Comparison of ENCODE assay signal across 16 cellular contexts in the genomic region with DNA sequence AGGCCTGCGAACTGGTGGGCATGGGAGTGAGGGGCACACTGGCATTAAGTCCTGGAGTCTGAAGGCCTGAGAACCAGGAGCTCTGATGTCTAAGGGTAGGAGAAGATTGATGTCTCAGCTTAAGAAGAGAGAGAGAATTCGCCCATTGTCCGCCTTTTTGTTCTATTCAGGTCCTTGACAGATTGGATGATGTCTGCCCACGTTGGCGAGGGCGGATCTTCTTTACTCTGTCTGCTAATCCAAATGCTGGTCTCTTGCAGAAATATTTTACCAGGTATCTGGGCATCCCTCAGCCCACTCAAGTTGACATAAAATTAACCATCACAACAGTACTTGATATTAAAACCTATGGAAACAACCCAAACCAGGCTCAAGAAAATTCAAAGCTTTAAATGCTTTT. TPM values are rescaled to one million over a fixed set of nuclear protein-coding genes. Genes with fewer than 3 reads are reported as not detected.
DNase-seq lines count a peak whose midpoint lies in the region; ATAC-seq and TF ChIP-seq lines count a peak whose summit lies in the region.
"Had no signal": no experiment of that assay in that cellular context is flagged by ENCODE, and none has a peak within 500 bp of the region (broad histone marks: within the 10 kb centered on the region; RNA-seq: fewer than 3 reads in every experiment).

No MANE protein-coding gene starts in this region.

- H3K36me3 ChIP-seq in neutrophil, result no peaks in the 10 kb centered on the region

- H3K27ac Mint-ChIP-seq in CD14-positive monocyte (peak overlapping the region in 4 of 7 donors; percentile 35 to 80 (median 62)), HFFc6 (no peak overlapping the region)
- no peak overlapping the region for H3K27ac Mint-ChIP-seq in CD4-positive, alpha-beta T cell

- H3K9me3 Mint-ChIP-seq in CD14-positive monocyte (peaks cover 0 to 2% (median 0%) of the 10 kb centered on the region in 7 donors), HFFc6 (no peaks in the 10 kb centered on the region)
- H3K9me3 Mint-ChIP-seq in CD4-positive, alpha-beta T cell, result no peaks in the 10 kb centered on the region
- H3K9me3 Mint-ChIP-seq: CD8-positive, alpha-beta memory T cell had no signal

- peaks cover 38 to 54% of the 10 kb centered on the region in 2 experiments for H3K4me1 ChIP-seq in neutrophil (ENCODE audit: control insufficient read depth in 1 of 2, insufficient read depth in 1 of 2, low read depth in 1 of 2, low read length in 1 of 2)
- H3K4me1 ChIP-seq: BLaER1 had no signal

- H3K27ac ChIP-seq in dorsolateral prefrontal cortex (peak overlapping the region in 34 of 59 donors; percentile 2 to 77 (median 49)), neutrophil (peak overlapping the region; percentile 70)
- H3K27ac ChIP-seq in CD4-positive, alpha-beta T cell (ENCODE audit: low read depth, low read length), result no peak overlapping the region
- H3K27ac ChIP-seq: BLaER1, KMS-11 had no signal

- POLR2A ChIA-PET in CD4-positive, alpha-beta T cell (lab: Charles Lee), result no interaction called here

- H3K9me3 ChIP-seq in neutrophil, result no peaks in the 10 kb centered on the region
- H3K9me3 ChIP-seq in CD4-positive, alpha-beta T cell (ENCODE audit: control insufficient read depth, low read length), result no peaks in the 10 kb centered on the region
- H3K9me3 ChIP-seq: BLaER1 had no signal

- H3K36me3 Mint-ChIP-seq in CD14-positive monocyte, result peaks cover 36 to 45% of the 10 kb centered on the region in 2 donors
- peaks cover 42% of the 10 kb centered on the region for H3K36me3 Mint-ChIP-seq in HFFc6 (ENCODE audit: low read depth)
- peaks cover 83% of the 10 kb centered on the region for H3K36me3 Mint-ChIP-seq in CD4-positive, alpha-beta T cell (ENCODE audit: low read depth)

- CTCF ChIA-PET in CD4-positive, alpha-beta T cell (lab: Charles Lee), result interaction anchor here (0.6 to 1.4 kb wide), 3 partner anchors 11 to 51 kb away, joined by 4 to 6 read pairs (median 5); no protein-coding TSS in a partner anchor

- no peaks in the 10 kb centered on the region for H3K27me3 Mint-ChIP-seq in CD14-positive monocyte (ENCODE audit: low read depth in 3 of 3)
- no peaks in the 10 kb centered on the region; the same call in 1 of the 2 replicates for H3K27me3 Mint-ChIP-seq in HFFc6 (ENCODE audit: insufficient read depth)
- H3K27me3 Mint-ChIP-seq in CD4-positive, alpha-beta T cell, result no peaks in the 10 kb centered on the region
- H3K27me3 Mint-ChIP-seq: CD8-positive, alpha-beta memory T cell had no signal

- H3K27me3 ChIP-seq in dorsolateral prefrontal cortex (no peaks in the 10 kb centered on the region), neutrophil (no peaks in the 10 kb centered on the region)
- no peaks in the 10 kb centered on the region for H3K27me3 ChIP-seq in CD4-positive, alpha-beta T cell (ENCODE audit: control insufficient read depth, insufficient read depth, low read length)
- H3K27me3 ChIP-seq: BLaER1 had no signal

- no peak overlapping the region for H3K4me3 ChIP-seq in dorsolateral prefrontal cortex
- H3K4me3 ChIP-seq in neutrophil (ENCODE audit: low read depth in 1 of 2, low read length in 1 of 2), result no peak overlapping the region
- H3K4me3 ChIP-seq: BLaER1 had no signal

- H3K4me3 Mint-ChIP-seq in CD14-positive monocyte, result no peak overlapping the region
- H3K4me3 Mint-ChIP-seq in HFFc6, result no peak overlapping the region
- no peak overlapping the region for H3K4me3 Mint-ChIP-seq in CD4-positive, alpha-beta T cell
- H3K4me3 Mint-ChIP-seq: CD8-positive, alpha-beta memory T cell had no signal

- intact Hi-C loops in CD14-positive monocyte (cut with micrococcal nuclease), result loop anchor here (5.0 to 10.0 kb wide), 2 partner anchors 94 to 96 kb away; no protein-coding TSS in a partner anchor
- intact Hi-C loops in dorsolateral prefrontal cortex (cut with DNase I), result no loop called here
- intact Hi-C loops in CD4-positive, alpha-beta T cell (cut with DNase I, micrococcal nuclease), result no loop called here

- TF ChIP-seq CTCF in CD14-positive monocyte (IDR thresholded peaks at IDR 0.05) (no peak), dorsolateral prefrontal cortex (IDR thresholded peaks at IDR 0.05 in 54 of 56, conservative IDR thresholded peaks at IDR 0.05 in 2 of 56; ENCODE audit: low read depth in 1 of 56, partially characterized antibody in 56 of 56) (no peak), neutrophil (IDR thresholded peaks at IDR 0.05) (no peak), HFFc6 (IDR thresholded peaks at IDR 0.05) (no peak)
- TF ChIP-seq CTCF in CD4-positive, alpha-beta T cell (IDR thresholded peaks at IDR 0.05), result no peak

- no peak for ATAC-seq in CD4-positive, alpha-beta T cell (ENCODE audit: poor library complexity)
- ATAC-seq in GM18511 (IDR thresholded peaks at IDR 0.05; ENCODE audit: unreplicated experiment), result no peak
- ATAC-seq: HCT116 had no signal

- no peak for DNase-seq in CD14-positive monocyte (ENCODE audit: low spot score)
- peak in 2 of 10 donors; percentile 53 to 57 for DNase-seq in dorsolateral prefrontal cortex
- no peak for DNase-seq in HFFc6
- no peak for DNase-seq in CD4-positive, alpha-beta T cell
- DNase-seq in Kasumi-1 (lab: John Stamatoyannopoulos, UW), result no peak
- DNase-seq: ACHN; AML-193; CD8-positive, alpha-beta memory T cell; COR-L47; GOT3; H7 had no signal

- H3K4me1 Mint-ChIP-seq in CD14-positive monocyte, result peaks cover 63% of the 10 kb centered on the region
- peaks cover 34% of the 10 kb centered on the region for H3K4me1 Mint-ChIP-seq in HFFc6 (ENCODE audit: low read depth)
- no peaks in the 10 kb centered on the region for H3K4me1 Mint-ChIP-seq in CD4-positive, alpha-beta T cell (ENCODE audit: low read depth)
- H3K4me1 Mint-ChIP-seq: CD8-positive, alpha-beta memory T cell had no signal

RNA-seq across cellular contexts. Expression of gene MAP6D1, which starts 44.1 kb away (rescaled TPM):
- under 1 TPM in 1 of 2 donors, not detected in 1; 0.18 TPM for polyA plus RNA-seq in CD14-positive monocyte
- total RNA-seq in dorsolateral prefrontal cortex, result 100 to 1,000 TPM in 6 of 120 experiments, 10 to 100 TPM in 114; 22.2 to 201 (median 55.1) TPM
- 1 to 10 TPM; 2.9 to 4.1 (median 3.7) TPM for total RNA-seq in HFFc6 (2021; fragmentation: NEBNext Ultra II Directional; extraction: Animal tissue kit (Norgen Biotek cat#: 25700))
- 1 to 10 TPM; 1.1 to 1.6 TPM for total RNA-seq in CD4-positive, alpha-beta T cell

Comparison
In these comparisons a context has a peak if more than half of its experiments do, and no peak if none do; other contexts are left out.
1. H3K27ac Mint-ChIP-seq: peak in CD14-positive monocyte (4 of 7); none in HFFc6 (single experiment) and CD4-positive, alpha-beta T cell (single experiment).
2. RNA of gene MAP6D1, which starts 44.1 kb away (total RNA-seq): 22.2 to 201 TPM in dorsolateral prefrontal cortex; 2.9 to 4.1 TPM in HFFc6 and 1.1 to 1.6 TPM in CD4-positive, alpha-beta T cell; every median in the first group is over 4 times any median in the second.
3. intact Hi-C loops: an anchor here in CD14-positive monocyte (5.0 to 10.0 kb wide); none called in dorsolateral prefrontal cortex and CD4-positive, alpha-beta T cell.